ENCODE assay signal across 20 cellular contexts in genomic region chr20:62307226-62308101, GRCh38. TPM values are rescaled to one million over a fixed set of nuclear protein-coding genes. Genes with fewer than 3 reads are reported as not detected.
A peak's percentile ranks its signal among the peaks of the same experiment; 100 is the strongest.
DNase-seq lines count a peak whose midpoint lies in the region; ATAC-seq and TF ChIP-seq lines count a peak whose summit lies in the region.
"Had no signal": no experiment of that assay in that cellular context is flagged by ENCODE, and none has a peak within 500 bp of the region (broad histone marks: within the 10 kb centered on the region; RNA-seq: fewer than 3 reads in every experiment).

No MANE protein-coding gene starts in this region.

- H3K36me3 ChIP-seq in left ventricle myocardium inferior (peaks cover 82% of the 10 kb centered on the region), stomach smooth muscle (ENCODE audit: control insufficient read depth in 2 of 2, insufficient read depth in 2 of 2, low read length in 2 of 2) (peaks cover 44 to 46% of the 10 kb centered on the region in 2 donors)

- intact Hi-C loops in left ventricle myocardium inferior (cut with micrococcal nuclease) (no loop called here), left ventricle myocardium superior (cut with micrococcal nuclease) (no loop called here)

- no peak for TF ChIP-seq CTCF in left ventricle myocardium inferior (IDR thresholded peaks at IDR 0.05; ENCODE audit: borderline replicate concordance)

- DNase-seq in left ventricle myocardium inferior (no peak), left ventricle myocardium superior (no peak), NCI-H226 (peak; percentile 20), epithelial cell of prostate (ENCODE audit: low read depth, low spot score) (no peak), RKO (ENCODE audit: low spot score) (no peak), NCI-H187 treated with DMSO at 0.1 percent for 48 hours (lab: John Stamatoyannopoulos, UW) (no peak)
- DNase-seq: activated CD4-positive, CD25-positive, alpha-beta regulatory T cell treated with anti-CD3 and anti-CD28 coated beads, Interleukin-2, amount 50 U/mL, for 72 hours; CD4-positive, alpha-beta T cell; dermis blood vessel endothelial cell; DND-41; erythroblast; left cardiac atrium; NCI-H1417 treated with DMSO at 0.1 percent for 48 hours; NCI-H2171 treated with DMSO at 0.1 percent for 48 hours; NCI-H82; spleen had no signal

- H3K27me3 ChIP-seq in left ventricle myocardium inferior (ENCODE audit: low read depth) = no peaks in the 10 kb centered on the region
- no peaks in the 10 kb centered on the region for H3K27me3 ChIP-seq in stomach smooth muscle (ENCODE audit: control insufficient read depth in 1 of 2, insufficient read depth in 2 of 2, low read length in 2 of 2)
- H3K27me3 ChIP-seq: spleen had no signal

- ATAC-seq in left ventricle myocardium superior (no peak), HG02610 (IDR thresholded peaks at IDR 0.05; ENCODE audit: unreplicated experiment) (no peak)
- ATAC-seq: activated T-helper 17 cell treated with anti-CD3 and anti-CD28 coated beads, Interleukin-2, amount 50 U/mL, for 72 hours; left cardiac atrium had no signal

- H3K4me3 ChIP-seq in left ventricle myocardium inferior (no peak overlapping the region), stomach smooth muscle (ENCODE audit: low read length in 2 of 2) (no peak overlapping the region)
- H3K4me3 ChIP-seq: prostate gland, spleen had no signal

- H3K27ac ChIP-seq in left ventricle myocardium inferior (replicated peaks) = peak overlapping the region; percentile 19
- peak overlapping the region; percentile 83 for H3K27ac ChIP-seq in epithelial cell of prostate
- H3K27ac ChIP-seq in stomach smooth muscle (ENCODE audit: low read length) = peak overlapping the region; percentile 53

- H3K9me3 ChIP-seq in left ventricle myocardium inferior (replicated peaks) (no peaks in the 10 kb centered on the region), stomach smooth muscle (ENCODE audit: control insufficient read depth in 2 of 2, low read length in 2 of 2) (no peaks in the 10 kb centered on the region)
- H3K9me3 ChIP-seq: prostate gland, spleen had no signal

- H3K9ac ChIP-seq in stomach smooth muscle (ENCODE audit: low read length in 2 of 2) = no peak overlapping the region

- H3K4me1 ChIP-seq in left ventricle myocardium inferior (peaks cover 42% of the 10 kb centered on the region), stomach smooth muscle (ENCODE audit: control insufficient read depth, insufficient read depth, low read length) (peaks cover 50% of the 10 kb centered on the region)

RNA-seq across cellular contexts. Expression of gene ADRM1, which starts 4.7 kb away (rescaled TPM):
- 70.5 TPM for total RNA-seq in left ventricle myocardium inferior
- total RNA-seq in left ventricle myocardium superior = 75.5 TPM

RNA-seq across cellular contexts. Expression of gene LAMA5, which starts 59.6 kb away (rescaled TPM):
- 70.9 TPM for total RNA-seq in left ventricle myocardium inferior
- 110 TPM for total RNA-seq in left ventricle myocardium superior

Comparison
In these comparisons a context has a peak if more than half of its experiments do, and no peak if none do; other contexts are left out.
1. H3K27ac ChIP-seq: peak in every context shown above with its lines; median percentile 83 in epithelial cell of prostate; 53 in stomach smooth muscle; 19 in left ventricle myocardium inferior.